Comparison of ENCODE assay signal across 8 cellular contexts in the genomic region with DNA sequence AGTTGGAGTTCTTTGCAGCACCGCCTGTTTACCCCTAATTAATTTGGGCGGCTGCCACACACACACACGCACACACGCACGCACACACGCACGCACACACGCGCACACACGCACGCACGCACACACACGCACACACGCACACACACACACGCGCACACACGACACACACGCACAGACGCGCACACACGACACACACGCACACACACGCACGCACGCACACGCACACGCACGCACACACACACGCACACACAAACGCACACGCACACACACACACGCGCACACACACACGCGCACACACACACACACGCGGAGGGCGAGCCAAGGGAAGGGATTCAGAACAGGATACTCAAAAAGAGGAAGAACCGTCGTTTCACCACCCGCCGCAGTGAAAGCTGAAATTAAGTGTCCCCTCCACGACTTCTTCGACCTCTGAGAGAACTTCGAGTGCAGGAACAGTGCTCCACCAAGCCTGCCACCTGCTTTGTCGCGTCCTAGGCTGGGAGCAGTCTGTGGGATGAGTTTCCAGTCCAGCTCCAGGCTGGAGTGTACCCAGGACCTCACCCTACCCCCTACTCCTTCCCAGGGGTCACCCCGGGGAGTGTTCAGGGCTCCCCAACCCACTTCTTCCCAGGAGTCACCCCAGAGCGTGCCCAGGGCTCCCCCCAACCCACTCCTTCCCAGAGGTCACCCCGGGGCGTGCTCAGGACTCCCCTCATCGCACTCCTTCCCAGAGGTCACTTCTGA. TPM values are rescaled to one million over a fixed set of nuclear protein-coding genes. Genes with fewer than 3 reads are reported as not detected.
A peak's percentile ranks its signal among the peaks of the same experiment; 100 is the strongest.
DNase-seq lines count a peak whose midpoint lies in the region; ATAC-seq, FAIRE-seq and TF ChIP-seq lines count a peak whose summit lies in the region.

No MANE protein-coding gene starts in this region.

- intact Hi-C loops in Panc1 (cut with micrococcal nuclease; ENCODE audit: unreplicated experiment) (no loop called here), K562 (cut with micrococcal nuclease) (no loop called here)

- in situ Hi-C loops in Panc1 (cut with HindIII; ENCODE audit: low pct_unique_long_range_greater_than_20kb, low sequenced_read_pairs) (no loop called here), K562 (cut with MboI) (loop anchor here (10.0 kb wide), 1 partner anchor 180 kb away; no protein-coding TSS in a partner anchor)

- H3K9me1 ChIP-seq in K562 (ENCODE audit: control insufficient read depth, insufficient read depth, low read length) (peaks cover 2% of the 10 kb centered on the region), keratinocyte (ENCODE audit: control insufficient read depth, extremely low read depth, insufficient read depth, low read length) (no peaks in the 10 kb centered on the region)

- H3K9me3 ChIP-seq in Panc1 (ENCODE audit: control insufficient read depth, insufficient read depth, low read depth, low read length) (no peaks in the 10 kb centered on the region), K562 (replicated peaks; ENCODE audit: control insufficient read depth, insufficient read depth, low read depth, low read length) (no peaks in the 10 kb centered on the region), keratinocyte (ENCODE audit: control insufficient read depth, low read depth, low read length) (no peaks in the 10 kb centered on the region)

- no peaks in the 10 kb centered on the region for H3K27me3 ChIP-seq in Panc1 (ENCODE audit: control insufficient read depth, insufficient read depth, low read length)
- H3K27me3 ChIP-seq in K562 (ENCODE audit: control insufficient read depth in 2 of 2, insufficient read depth in 2 of 2, low read length in 2 of 2), result no peaks in the 10 kb centered on the region
- H3K27me3 ChIP-seq in keratinocyte (ENCODE audit: control insufficient read depth, extremely low read depth, insufficient read depth, low read length), result no peaks in the 10 kb centered on the region

- peak overlapping the region; percentile 43 to 94; a peak in 3 of 4 replicates for H3K9ac ChIP-seq in K562 (ENCODE audit: insufficient read depth in 1 of 2, low read depth in 2 of 2, low read length in 2 of 2)
- peak overlapping the region; percentile 61 for H3K9ac ChIP-seq in keratinocyte (ENCODE audit: control insufficient read depth, extremely low read depth, insufficient read depth, low read length)

- H3K4me2 ChIP-seq in K562 (ENCODE audit: insufficient read depth, low read length) (peak overlapping the region; percentile 73), keratinocyte (ENCODE audit: control insufficient read depth, extremely low read depth, insufficient read depth, low read depth, low read length) (peak overlapping the region; percentile 85)

- H3K27ac ChIP-seq in Panc1 (ENCODE audit: low read length), result no peak overlapping the region
- H3K27ac ChIP-seq in K562 (ENCODE audit: extremely low read depth, low read depth, low read length), result peak overlapping the region; percentile 14; the same call in 1 of the 3 replicates
- no peak overlapping the region for H3K27ac ChIP-seq in keratinocyte (ENCODE audit: control insufficient read depth, insufficient read depth, low read length)

- dilution Hi-C loops in keratinocyte (cut with MboI; ENCODE audit: extremely low pct_ligation_motif_present, low sequenced_read_pairs), result no loop called here

- BruUV-seq in Panc1 (replicated peaks; lab: Mats Ljungman, UMichigan), result no TSS peak
- BruUV-seq in K562 (replicated peaks; lab: Mats Ljungman, UMichigan), result no TSS peak

- FAIRE-seq in GM19239 (lab: Jason Lieb, UNC) (peak; percentile 62), K562 (lab: Jason Lieb, UNC) (no peak), keratinocyte (lab: Jason Lieb, UNC) (no peak)

- H3K4me3 ChIP-seq in Panc1 (ENCODE audit: low read depth in 2 of 2, low read length in 2 of 2), result peak overlapping the region; percentile 65 to 70
- H3K4me3 ChIP-seq in K562, result peak overlapping the region; percentile 75
- peak overlapping the region; percentile 67 to 77 (median 73) for H3K4me3 ChIP-seq in keratinocyte (ENCODE audit: control insufficient read depth in 2 of 3, extremely low read depth in 1 of 3, insufficient read depth in 2 of 3, low read depth in 1 of 3, low read length in 3 of 3)

- no peak for ATAC-seq in Panc1
- no peak for ATAC-seq in K562
- ATAC-seq in GM19455 (IDR thresholded peaks at IDR 0.05; ENCODE audit: unreplicated experiment), result no peak

- H3K36me3 ChIP-seq in Panc1 (ENCODE audit: control insufficient read depth, insufficient read depth, low read length) (no peaks in the 10 kb centered on the region), K562 (ENCODE audit: control insufficient read depth, insufficient read depth, low read length) (peaks cover 7% of the 10 kb centered on the region; the same call in 2 of the 3 replicates), keratinocyte (ENCODE audit: control insufficient read depth in 2 of 2, extremely low read depth in 1 of 2, insufficient read depth in 2 of 2, low read length in 2 of 2) (no peaks in the 10 kb centered on the region)

- TF ChIP-seq POLR2A in K562 (conservative IDR thresholded peaks at IDR 0.05), result no peak

- POLR2A ChIA-PET in Panc1 (lab: Charles Lee) (no interaction called here), K562 (lab: Yijun Ruan, JAX) (interaction anchor here (1.1 to 2.2 kb wide), 2 partner anchors 13 to 22 kb away, joined by 3 to 6 read pairs; no protein-coding TSS in a partner anchor)

- TF ChIP-seq EP300 in K562 (IDR thresholded peaks at IDR 0.05; ENCODE audit: low read length), result no peak

- H4K20me1 ChIP-seq in K562 (replicated peaks; ENCODE audit: control insufficient read depth, insufficient read depth, low read length) (no peaks in the 10 kb centered on the region), keratinocyte (ENCODE audit: control insufficient read depth, extremely low read depth, insufficient read depth, low read length) (no peaks in the 10 kb centered on the region)

- H3K79me2 ChIP-seq in K562 (ENCODE audit: control insufficient read depth, insufficient read depth, low read length) (peaks cover 15% of the 10 kb centered on the region), keratinocyte (ENCODE audit: control insufficient read depth, insufficient read depth, low read length) (no peaks in the 10 kb centered on the region)

- WGBS in K562 (ENCODE audit: insufficient coverage, low coverage, missing lambda C conversion rate), result 21% methylated on average over 17 of the region's 52 CpGs

- H3K4me1 ChIP-seq in Panc1 (ENCODE audit: control insufficient read depth, insufficient read depth, low read length) (peaks cover 7% of the 10 kb centered on the region), K562 (replicated peaks in 1 of 2; ENCODE audit: control insufficient read depth in 2 of 2, insufficient read depth in 2 of 2, low read length in 2 of 2) (peaks cover 37 to 48% of the 10 kb centered on the region in 2 experiments), keratinocyte (ENCODE audit: control insufficient read depth, extremely low read depth, insufficient read depth, low read length) (peaks cover 5% of the 10 kb centered on the region)

- no peak for DNase-seq in GM19239 (ENCODE audit: insufficient read length, low spot score)
- DNase-seq in Panc1 (ENCODE audit: low read depth, low spot score), result no peak
- peak in 3 of 4 experiments; percentile 24 to 54 (median 27) for DNase-seq in K562 (ENCODE audit: extremely low read depth in 1 of 4, low spot score in 3 of 4)
- DNase-seq in keratinocyte (ENCODE audit: low read depth, low spot score), result no peak
- peak; percentile 46 for DNase-seq in stimulated activated CD8-positive, alpha-beta memory T cell treated with anti-CD3 and anti-CD28 coated beads, Interleukin-4, amount 100 ng/mL, for 48 hours
- DNase-seq in islet precursor cell, result no peak
- DNase-seq in NCI-H2196 treated with DMSO at 0.1 percent for 48 hours (lab: John Stamatoyannopoulos, UW; ENCODE audit: unreplicated experiment), result no peak

- CTCF ChIA-PET in Panc1 (lab: Charles Lee) (no interaction called here), K562 (lab: Yijun Ruan, JAX; ENCODE audit: low intra/inter-chr PET ratio) (no interaction called here)

- H2AFZ ChIP-seq in K562 (ENCODE audit: low read depth, low read length) (peak overlapping the region; percentile 76), keratinocyte (ENCODE audit: control insufficient read depth, low read length) (peak overlapping the region; percentile 86)

- no peak for TF ChIP-seq RAD21 in K562 (CRISPR knock-in tag; conservative IDR thresholded peaks at IDR 0.05 in 1 of 2, IDR thresholded peaks at IDR 0.05 in 1 of 2)

- TF ChIP-seq CTCF in Panc1 (IDR thresholded peaks at IDR 0.05), result no peak
- TF ChIP-seq CTCF in K562 (IDR thresholded peaks at IDR 0.05 in 2 of 3, conservative IDR thresholded peaks at IDR 0.05 in 1 of 3; ENCODE audit: insufficient read depth in 2 of 3, low read depth in 1 of 3, low read length in 3 of 3), result no peak
- TF ChIP-seq CTCF in keratinocyte (optimal IDR thresholded peaks at IDR 0.05 in 1 of 3, IDR thresholded peaks at IDR 0.05 in 1 of 3, conservative IDR thresholded peaks at IDR 0.05 in 1 of 3; ENCODE audit: extremely low read depth in 1 of 3, insufficient read depth in 2 of 3, low read length in 3 of 3), result no peak

RNA-seq across cellular contexts. Expression of gene RNASET2, which starts 1.1 kb away (rescaled TPM):
- total RNA-seq in Panc1 (2021; ENCODE audit: unreplicated experiment) (9.7 TPM), K562 (2014; rRNA removed) (138 and 168 TPM in 2 replicates), K562 (2014; rRNA removed; fragmentation: Illumina TruSeq; extraction: Trizol) (66.4 and 66.9 TPM in 2 replicates), K562 (2015; rRNA removed; fragmentation: Illumina TruSeq; extraction: Trizol) (130 and 141 TPM in 2 replicates), K562 (2021) (99.2 and 105 TPM in 2 replicates)
- 13.5 TPM for polyA plus RNA-seq in Panc1 (2012; ENCODE audit: insufficient read length)
- total RNA-seq in K562 (2011; cell fraction: chromatin; rRNA removed; ENCODE audit: low replicate concordance), result 55.9 TPM in 2 replicates
- 54.7 and 61.6 TPM in 2 replicates for total RNA-seq in K562 (2011; cell fraction: nucleolus; rRNA removed)
- total RNA-seq in K562 (2011; cell fraction: nucleoplasm; rRNA removed), result 64.9 and 75.9 TPM in 2 replicates
- polyA plus RNA-seq in K562 (2011; rRNA removed) (46.4 and 211 TPM in 2 replicates), K562 (2014; fragmentation: Illumina TruSeq; extraction: Trizol) (75.2 and 91.3 TPM in 2 replicates), K562 (2014; fragmentation: Nextera tagmentation; extraction: Ambion mirVana) (10 to 100 TPM in 1 of 2 experiments, 1 to 10 TPM in 1; 7.4 to 15.8 TPM), K562 (2014; rRNA removed) (108 and 124 TPM in 2 replicates), keratinocyte (15.4 to 21.5 TPM (median 20.3 TPM) in 3 replicates)
- 45.3 and 139 TPM in 2 replicates for polyA plus RNA-seq in K562 (2011; cell fraction: cytosol; rRNA removed)
- polyA plus RNA-seq in K562 (2011; cell fraction: nucleus; rRNA removed), result 31.3 and 148 TPM in 2 replicates
- polyA plus RNA-seq in K562 (2012), result 137 and 140 TPM in 2 replicates
- 20.3 and 116 TPM in 2 replicates for polyA minus RNA-seq in K562 (2011; rRNA and poly(A)+ RNA removed)
- 14.3 and 84.4 TPM in 2 replicates for polyA minus RNA-seq in K562 (2011; cell fraction: cytosol; rRNA and poly(A)+ RNA removed)
- polyA minus RNA-seq in K562 (2011; cell fraction: nucleus; rRNA and poly(A)+ RNA removed), result 9.3 and 51.3 TPM in 2 replicates
- polyA plus RNA-seq in keratinocyte (2011; ENCODE audit: low read depth), result 6.2 TPM
- polyA plus RNA-seq in keratinocyte (2011; cell fraction: cytosol; rRNA removed), result 13.7 and 16.8 TPM in 2 replicates
- 20.3 and 20.4 TPM in 2 replicates for polyA plus RNA-seq in keratinocyte (2011; cell fraction: nucleus; rRNA removed)
- 6.8 and 14.5 TPM in 2 replicates for polyA plus RNA-seq in keratinocyte (2012; ENCODE audit: low replicate concordance)
- 7.2 to 10.9 TPM (median 7.5 TPM) in 3 replicates for polyA minus RNA-seq in keratinocyte
- 18.4 TPM for polyA minus RNA-seq in keratinocyte (2011; cell fraction: cytosol; rRNA and poly(A)+ RNA removed)
- polyA minus RNA-seq in keratinocyte (2011; cell fraction: nucleus; rRNA and poly(A)+ RNA removed), result 6.3 and 8.3 TPM in 2 replicates

RNA-seq across cellular contexts. Expression of gene CEP43, which starts 43.9 kb away (rescaled TPM):
- 35.4 TPM for total RNA-seq in Panc1 (2021; ENCODE audit: unreplicated experiment)
- polyA plus RNA-seq in Panc1 (2012; ENCODE audit: insufficient read length), result 15.2 TPM
- 34.2 and 114 TPM in 2 replicates for total RNA-seq in K562 (2011; cell fraction: chromatin; rRNA removed; ENCODE audit: low replicate concordance)
- total RNA-seq in K562 (2011; cell fraction: nucleolus; rRNA removed), result 16.7 and 17.3 TPM in 2 replicates
- 37.0 and 57.8 TPM in 2 replicates for total RNA-seq in K562 (2011; cell fraction: nucleoplasm; rRNA removed)
- total RNA-seq in K562 (2014; rRNA removed), result 42.2 and 43.3 TPM in 2 replicates
- 53.8 and 57.2 TPM in 2 replicates for total RNA-seq in K562 (2014; rRNA removed; fragmentation: Illumina TruSeq; extraction: Trizol)
- 47.8 and 53.8 TPM in 2 replicates for total RNA-seq in K562 (2015; rRNA removed; fragmentation: Illumina TruSeq; extraction: Trizol)
- 31.4 and 36.5 TPM in 2 replicates for total RNA-seq in K562 (2021)
- polyA plus RNA-seq in K562 (2011; rRNA removed), result 47.4 and 55.7 TPM in 2 replicates
- polyA plus RNA-seq in K562 (2011; cell fraction: cytosol; rRNA removed), result 8.0 and 16.6 TPM in 2 replicates
- polyA plus RNA-seq in K562 (2011; cell fraction: nucleus; rRNA removed), result 45.3 and 63.2 TPM in 2 replicates
- 20.9 and 24.4 TPM in 2 replicates for polyA plus RNA-seq in K562 (2012)
- polyA plus RNA-seq in K562 (2014; fragmentation: Illumina TruSeq; extraction: Trizol), result 41.0 and 52.1 TPM in 2 replicates
- polyA plus RNA-seq in K562 (2014; fragmentation: Nextera tagmentation; extraction: Ambion mirVana), result 10 to 100 TPM; 15.2 to 19.3 TPM
- polyA plus RNA-seq in K562 (2014; rRNA removed), result 47.4 and 52.7 TPM in 2 replicates
- 58.5 and 58.8 TPM in 2 replicates for polyA minus RNA-seq in K562 (2011; rRNA and poly(A)+ RNA removed)
- polyA minus RNA-seq in K562 (2011; cell fraction: cytosol; rRNA and poly(A)+ RNA removed), result 13.8 and 20.2 TPM in 2 replicates
- 23.6 and 45.0 TPM in 2 replicates for polyA minus RNA-seq in K562 (2011; cell fraction: nucleus; rRNA and poly(A)+ RNA removed)
- 9.6 to 18.4 TPM (median 11.5 TPM) in 3 replicates for polyA plus RNA-seq in keratinocyte
- 14.1 TPM for polyA plus RNA-seq in keratinocyte (2011; ENCODE audit: low read depth)
- 8.4 and 14.1 TPM in 2 replicates for polyA plus RNA-seq in keratinocyte (2011; cell fraction: cytosol; rRNA removed)
- polyA plus RNA-seq in keratinocyte (2011; cell fraction: nucleus; rRNA removed), result 22.0 and 26.3 TPM in 2 replicates
- polyA plus RNA-seq in keratinocyte (2012; ENCODE audit: low replicate concordance), result 7.3 and 7.9 TPM in 2 replicates
- polyA minus RNA-seq in keratinocyte, result 2.5 to 13.9 TPM (median 5.8 TPM) in 3 replicates
- polyA minus RNA-seq in keratinocyte (2011; cell fraction: cytosol; rRNA and poly(A)+ RNA removed), result 4.0 TPM
- 3.1 and 7.8 TPM in 2 replicates for polyA minus RNA-seq in keratinocyte (2011; cell fraction: nucleus; rRNA and poly(A)+ RNA removed)

Comparison
In these comparisons a context has a peak if more than half of its experiments do, and no peak if none do; other contexts are left out.
1. DNase-seq: peak in K562 (3 of 4) and stimulated activated CD8-positive, alpha-beta memory T cell treated with anti-CD3 and anti-CD28 coated beads, Interleukin-4, amount 100 ng/mL, for 48 hours (single experiment); none in GM19239 (single experiment), Panc1 (single experiment), keratinocyte (single experiment), islet precursor cell (single experiment) and NCI-H2196 treated with DMSO at 0.1 percent for 48 hours (single experiment).
2. Peak in every context shown above with its lines, with median percentiles within 50 percentile points of each other: H3K4me3 ChIP-seq.